ENCODE assay signal across 24 cellular contexts in the genomic region with DNA sequence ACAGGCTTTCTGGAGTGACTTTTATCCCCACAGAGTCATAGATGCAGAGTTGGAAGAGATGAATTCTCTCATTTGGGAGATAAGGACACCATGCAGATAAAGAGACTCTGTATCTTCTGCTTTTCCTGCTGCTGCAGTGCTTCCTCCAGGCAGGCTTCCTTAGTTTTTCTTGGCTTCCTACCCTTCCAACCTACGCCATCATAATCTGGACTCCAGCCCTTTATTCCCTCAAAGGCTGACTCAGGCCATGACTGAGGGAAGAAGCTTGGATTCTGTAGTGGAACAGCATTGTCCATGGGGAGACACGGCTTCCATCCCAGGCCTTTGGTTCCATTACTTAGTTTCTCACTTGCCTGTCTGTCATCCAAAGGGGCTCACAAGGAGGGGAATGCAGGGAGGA. TPM values are rescaled to one million over a fixed set of nuclear protein-coding genes. Genes with fewer than 3 reads are reported as not detected.
A peak's percentile ranks its signal among the peaks of the same experiment; 100 is the strongest.
DNase-seq lines count a peak whose midpoint lies in the region; ATAC-seq and TF ChIP-seq lines count a peak whose summit lies in the region.
"Had no signal": no experiment of that assay in that cellular context is flagged by ENCODE, and none has a peak within 500 bp of the region (broad histone marks: within the 10 kb centered on the region; RNA-seq: fewer than 3 reads in every experiment).

No MANE protein-coding gene starts in this region.

- no peaks in the 10 kb centered on the region for H3K36me3 ChIP-seq in neural progenitor cell
- H3K36me3 ChIP-seq: adrenal gland, neutrophil had no signal

- no peak for ATAC-seq in WTC11
- ATAC-seq: foreskin keratinocyte; psoas muscle; stimulated activated naive B cell treated with anti-CD40 and anti-IgM and Interleukin-4, amounts not matched to agents 10 μg/mL and 1 μg/mL and 100 μg/mL, for 72 hours had no signal

- POLR2A ChIA-PET in WTC11 (lab: Charles Lee), result no interaction called here

- H3K27me3 Mint-ChIP-seq in WTC11 (ENCODE audit: low read depth) (peaks cover 27% of the 10 kb centered on the region), neural progenitor cell (ENCODE audit: insufficient read depth, low read depth) (peaks cover 14% of the 10 kb centered on the region), nephron progenitor cell (ENCODE audit: low read depth, poor library complexity) (peaks cover 4% of the 10 kb centered on the region)
- H3K27me3 Mint-ChIP-seq: dendritic cell treated with granulocyte-macrophage colony-stimulating factor and Interleukin-4, amounts not matched to agents 40 ng/mL and 50 ng/mL, for 4 days had no signal

- H3K4me1 ChIP-seq in neural progenitor cell, result peaks cover 34% of the 10 kb centered on the region
- H3K4me1 ChIP-seq: adrenal gland, psoas muscle had no signal

- TF ChIP-seq CTCF in WTC11 (IDR thresholded peaks at IDR 0.05), result no peak
- TF ChIP-seq CTCF in fibroblast of pulmonary artery (IDR thresholded peaks at IDR 0.05; ENCODE audit: low read length, missing control alignments), result no peak
- no peak for TF ChIP-seq CTCF in neural progenitor cell (IDR thresholded peaks at IDR 0.05)
- no peak for TF ChIP-seq CTCF in nephron progenitor cell (IDR thresholded peaks at IDR 0.05)

- H3K36me3 Mint-ChIP-seq in WTC11, result peaks cover 22% of the 10 kb centered on the region
- peaks cover 2% of the 10 kb centered on the region for H3K36me3 Mint-ChIP-seq in neural progenitor cell
- H3K36me3 Mint-ChIP-seq in nephron progenitor cell (ENCODE audit: low read depth), result peaks cover 9% of the 10 kb centered on the region

- peaks cover 64% of the 10 kb centered on the region for H3K27me3 ChIP-seq in neural progenitor cell
- H3K27me3 ChIP-seq: adrenal gland, foreskin keratinocyte, neutrophil had no signal

- H3K4me1 Mint-ChIP-seq in WTC11, result peaks cover 56% of the 10 kb centered on the region
- peaks cover 31% of the 10 kb centered on the region for H3K4me1 Mint-ChIP-seq in neural progenitor cell
- peaks cover 50% of the 10 kb centered on the region for H3K4me1 Mint-ChIP-seq in nephron progenitor cell

- peak; percentile 37 for DNase-seq in EH (ENCODE audit: low read depth)
- DNase-seq in WTC11 (ENCODE audit: low spot score), result no peak
- peak; percentile 42 for DNase-seq in fibroblast of pulmonary artery (ENCODE audit: low read depth)
- no peak for DNase-seq in neural progenitor cell (ENCODE audit: low spot score)
- no peak for DNase-seq in activated T-cell treated with anti-CD3 and anti-CD28 coated beads, Interleukin-2, amount 50 U/mL, for 1 hour
- DNase-seq in AML-193 (lab: John Stamatoyannopoulos, UW), result no peak
- DNase-seq in nephron progenitor cell, result no peak
- DNase-seq in EL, result no peak
- DNase-seq: activated B cell treated with CpG ODN at 0.5 μM for 24 hours; activated CD8-positive, alpha-beta memory T cell treated with anti-CD3 and anti-CD28 coated beads, Interleukin-2, amount 50 U/mL, for 48 hours; activated effector memory CD4-positive, alpha-beta T cell treated with anti-CD3 and anti-CD28 coated beads, Interleukin-2, amount 50 U/mL, for 16 hours; adrenal gland; caudate nucleus; foreskin keratinocyte; hypothalamus; KG1; NCI-H187; NCI-H748 treated with DMSO at 0.1 percent for 48 hours; psoas muscle; stimulated activated CD4-positive, alpha-beta T cell treated with anti-CD3 and anti-CD28 coated beads, Interleukin-2, amount 100 ng/mL, for 48 hours; stimulated activated naive B cell treated with anti-CD40 and anti-IgM and Interleukin-4, amounts not matched to agents 10 μg/mL and 1 μg/mL and 100 μg/mL, for 72 hours; T1000 had no signal

- H3K79me2 ChIP-seq in neural progenitor cell (ENCODE audit: low read depth), result no peaks in the 10 kb centered on the region

- peak overlapping the region; percentile 70 for H3K4me2 ChIP-seq in neural progenitor cell

- no peak overlapping the region for H3K9ac ChIP-seq in neural progenitor cell

- H3K4me3 ChIP-seq in fibroblast of pulmonary artery (replicated peaks; ENCODE audit: low read depth, low read length) (no peak overlapping the region), neural progenitor cell (peak overlapping the region; percentile 26)
- H3K4me3 ChIP-seq: adrenal gland, psoas muscle had no signal

- no peaks in the 10 kb centered on the region for H3K9me3 ChIP-seq in neural progenitor cell (ENCODE audit: low read depth)
- H3K9me3 ChIP-seq: adrenal gland, neutrophil had no signal

- CTCF ChIA-PET in WTC11 (lab: Charles Lee), result interaction anchor here (0.6 to 2.6 kb wide), 7 partner anchors 17 to 115 kb away, joined by 3 to 11 read pairs (median 4); no protein-coding TSS in a partner anchor

- H3K27ac Mint-ChIP-seq in WTC11 (no peak overlapping the region), neural progenitor cell (no peak overlapping the region), nephron progenitor cell (no peak overlapping the region)
- H3K27ac Mint-ChIP-seq: activated B cell treated with CpG ODN at 0.5 μM for 24 hours had no signal

- H3K9me3 Mint-ChIP-seq in WTC11, result peaks cover 22% of the 10 kb centered on the region
- peaks cover 16% of the 10 kb centered on the region for H3K9me3 Mint-ChIP-seq in neural progenitor cell
- peaks cover 24% of the 10 kb centered on the region for H3K9me3 Mint-ChIP-seq in nephron progenitor cell

- H3K27ac ChIP-seq in neural progenitor cell, result no peak overlapping the region
- H3K27ac ChIP-seq: foreskin keratinocyte, psoas muscle had no signal

- H3F3A ChIP-seq in neural progenitor cell (ENCODE audit: low read depth), result peaks cover 31% of the 10 kb centered on the region

- H4K20me1 ChIP-seq in neural progenitor cell (ENCODE audit: low read depth), result no peaks in the 10 kb centered on the region

- H3K4me3 Mint-ChIP-seq in WTC11 (no peak overlapping the region), neural progenitor cell (no peak overlapping the region), nephron progenitor cell (no peak overlapping the region)
- H3K4me3 Mint-ChIP-seq: activated B cell treated with CpG ODN at 0.5 μM for 24 hours; stimulated activated naive B cell treated with anti-CD40 and anti-IgM and Interleukin-4, amounts not matched to agents 10 μg/mL and 1 μg/mL and 100 μg/mL, for 72 hours had no signal

- H2AFZ ChIP-seq in neural progenitor cell (replicated peaks), result no peak overlapping the region

TF ChIP-seq in WTC11, 78 proteins besides CTCF, POLR2A, EP300 and RAD21:
- TF ChIP-seq ZNF121 (CRISPR knock-in tag; IDR thresholded peaks at IDR 0.05) (no peak), ZNF232 (CRISPR knock-in tag; IDR thresholded peaks at IDR 0.05) (0 out of 2 replicates have a peak, but pooled peaks have one; percentile 28)
- TF ChIP-seq, protein P1, sequence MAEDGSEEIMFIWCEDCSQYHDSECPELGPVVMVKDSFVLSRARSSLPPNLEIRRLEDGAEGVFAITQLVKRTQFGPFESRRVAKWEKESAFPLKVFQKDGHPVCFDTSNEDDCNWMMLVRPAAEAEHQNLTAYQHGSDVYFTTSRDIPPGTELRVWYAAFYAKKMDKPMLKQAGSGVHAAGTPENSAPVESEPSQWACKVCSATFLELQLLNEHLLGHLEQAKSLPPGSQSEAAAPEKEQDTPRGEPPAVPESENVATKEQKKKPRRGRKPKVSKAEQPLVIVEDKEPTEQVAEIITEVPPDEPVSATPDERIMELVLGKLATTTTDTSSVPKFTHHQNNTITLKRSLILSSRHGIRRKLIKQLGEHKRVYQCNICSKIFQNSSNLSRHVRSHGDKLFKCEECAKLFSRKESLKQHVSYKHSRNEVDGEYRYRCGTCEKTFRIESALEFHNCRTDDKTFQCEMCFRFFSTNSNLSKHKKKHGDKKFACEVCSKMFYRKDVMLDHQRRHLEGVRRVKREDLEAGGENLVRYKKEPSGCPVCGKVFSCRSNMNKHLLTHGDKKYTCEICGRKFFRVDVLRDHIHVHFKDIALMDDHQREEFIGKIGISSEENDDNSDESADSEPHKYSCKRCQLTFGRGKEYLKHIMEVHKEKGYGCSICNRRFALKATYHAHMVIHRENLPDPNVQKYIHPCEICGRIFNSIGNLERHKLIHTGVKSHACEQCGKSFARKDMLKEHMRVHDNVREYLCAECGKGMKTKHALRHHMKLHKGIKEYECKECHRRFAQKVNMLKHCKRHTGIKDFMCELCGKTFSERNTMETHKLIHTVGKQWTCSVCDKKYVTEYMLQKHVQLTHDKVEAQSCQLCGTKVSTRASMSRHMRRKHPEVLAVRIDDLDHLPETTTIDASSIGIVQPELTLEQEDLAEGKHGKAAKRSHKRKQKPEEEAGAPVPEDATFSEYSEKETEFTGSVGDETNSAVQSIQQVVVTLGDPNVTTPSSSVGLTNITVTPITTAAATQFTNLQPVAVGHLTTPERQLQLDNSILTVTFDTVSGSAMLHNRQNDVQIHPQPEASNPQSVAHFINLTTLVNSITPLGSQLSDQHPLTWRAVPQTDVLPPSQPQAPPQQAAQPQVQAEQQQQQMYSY (CRISPR knock-in tag; IDR thresholded peaks at IDR 0.05), result peak; percentile 47; the same call in 1 of the 2 replicates

RNA-seq across cellular contexts. Expression of a gene that starts 6.5 kb away (rescaled TPM):
- total RNA-seq in WTC11 (2021) (11.0 to 12.5 TPM (median 11.7 TPM) in 3 replicates), neural progenitor cell (ENCODE audit: low replicate concordance) (7.7 and 9.0 TPM in 2 replicates)

Comparison
In these comparisons a context has a peak if more than half of its experiments do, and no peak if none do; other contexts are left out.
1. DNase-seq: peak in EH (single experiment) and fibroblast of pulmonary artery (single experiment); none in WTC11 (single experiment), neural progenitor cell (single experiment), activated T-cell treated with anti-CD3 and anti-CD28 coated beads, Interleukin-2, amount 50 U/mL, for 1 hour (single experiment), AML-193 (0 of 2), nephron progenitor cell (single experiment) and EL (single experiment).